8 cellular contexts compared by ENCODE assay signal in genomic region chr5:57174128-57174849, GRCh38. TPM values are rescaled to one million over a fixed set of nuclear protein-coding genes. Genes with fewer than 3 reads are reported as not detected.
A peak's percentile ranks its signal among the peaks of the same experiment; 100 is the strongest.
DNase-seq lines count a peak whose midpoint lies in the region; ATAC-seq and TF ChIP-seq lines count a peak whose summit lies in the region.

No MANE protein-coding gene starts in this region.

- peak overlapping the region; percentile 67 for H2BK15ac ChIP-seq in neuronal stem cell (ENCODE audit: low read length)

- H3K27me3 ChIP-seq in Loucy (ENCODE audit: insufficient read depth, low read length, poor library complexity, severe bottlenecking) (no peaks in the 10 kb centered on the region), foreskin keratinocyte (no peaks in the 10 kb centered on the region), neuronal stem cell (ENCODE audit: control insufficient read depth in 3 of 3, insufficient read depth in 3 of 3, low read depth in 1 of 3, low read length in 3 of 3) (no peaks in the 10 kb centered on the region)

- peak overlapping the region; percentile 99 for H3K9ac ChIP-seq in Loucy (ENCODE audit: low read depth, low read length, poor library complexity, severe bottlenecking)
- peak overlapping the region; percentile 100 for H3K9ac ChIP-seq in neuronal stem cell (ENCODE audit: low read depth, low read length, poor library complexity)

- no peak overlapping the region for H2BK12ac ChIP-seq in neuronal stem cell (ENCODE audit: low read length)

- peaks cover 58% of the 10 kb centered on the region for H3K79me2 ChIP-seq in Loucy (ENCODE audit: insufficient read depth, low read length)

- H3K36me3 Mint-ChIP-seq in activated T-helper 17 cell treated with anti-CD3 and anti-CD28 coated beads, Interleukin-2, amount 50 U/mL, for 72 hours (ENCODE audit: low read depth): peaks cover 55% of the 10 kb centered on the region

- H4K91ac ChIP-seq in neuronal stem cell (ENCODE audit: low read depth, low read length, poor library complexity): peak overlapping the region; percentile 100

- H3K36me3 ChIP-seq in Loucy (ENCODE audit: insufficient read depth, low read length) (no peaks in the 10 kb centered on the region), neuronal stem cell (replicated peaks in 1 of 2; ENCODE audit: control insufficient read depth in 2 of 2, insufficient read depth in 2 of 2, low read length in 2 of 2) (peaks cover 2 to 37% of the 10 kb centered on the region in 2 donors)

- H3K4me3 ChIP-seq in Loucy (ENCODE audit: low read length, poor library complexity, severe bottlenecking) (peak overlapping the region; percentile 96), neuronal stem cell (ENCODE audit: low read length in 2 of 2) (peak overlapping the region; percentile 98 to 99)

- H2AFZ ChIP-seq in Loucy (ENCODE audit: low read length): peak overlapping the region; percentile 95
- H2AFZ ChIP-seq in neuronal stem cell (ENCODE audit: low read length): peak overlapping the region; percentile 99

- peaks cover 31% of the 10 kb centered on the region for H3K4me1 ChIP-seq in Loucy (ENCODE audit: insufficient read depth, low read length, poor library complexity, severe bottlenecking)
- peaks cover 12% of the 10 kb centered on the region for H3K4me1 ChIP-seq in foreskin keratinocyte
- peaks cover 3 to 4% of the 10 kb centered on the region in 2 donors for H3K4me1 ChIP-seq in neuronal stem cell (ENCODE audit: control insufficient read depth in 2 of 2, insufficient read depth in 1 of 2, low read depth in 1 of 2, low read length in 2 of 2)

- H3K79me1 ChIP-seq in neuronal stem cell (ENCODE audit: low read depth, low read length): no peaks in the 10 kb centered on the region

- no peaks in the 10 kb centered on the region for H3K9me3 ChIP-seq in Loucy (ENCODE audit: insufficient read depth, low read depth, low read length)
- no peaks in the 10 kb centered on the region for H3K9me3 ChIP-seq in neuronal stem cell (replicated peaks in 1 of 2; ENCODE audit: control insufficient read depth in 2 of 2, insufficient read depth in 1 of 2, low read depth in 1 of 2, low read length in 2 of 2)

- no peaks in the 10 kb centered on the region for H3K27me3 Mint-ChIP-seq in activated T-helper 17 cell treated with anti-CD3 and anti-CD28 coated beads, Interleukin-2, amount 50 U/mL, for 72 hours

- peak overlapping the region; percentile 98 for H3K4me3 Mint-ChIP-seq in activated T-helper 17 cell treated with anti-CD3 and anti-CD28 coated beads, Interleukin-2, amount 50 U/mL, for 72 hours

- peak overlapping the region; percentile 96 for H2BK120ac ChIP-seq in neuronal stem cell (ENCODE audit: low read depth, low read length)

- H3K27ac Mint-ChIP-seq in activated T-helper 17 cell treated with anti-CD3 and anti-CD28 coated beads, Interleukin-2, amount 50 U/mL, for 72 hours: peak overlapping the region; percentile 100

- no peaks in the 10 kb centered on the region for H3K9me3 Mint-ChIP-seq in activated T-helper 17 cell treated with anti-CD3 and anti-CD28 coated beads, Interleukin-2, amount 50 U/mL, for 72 hours

- H3K4ac ChIP-seq in neuronal stem cell (ENCODE audit: low read length): peak overlapping the region; percentile 99

- no CpG with 5 or more reads among the region's 47 CpGs for WGBS in neuronal stem cell (ENCODE audit: extremely low coverage in 2 of 2, insufficient read length in 2 of 2, insufficient replicate concordance in 1 of 2), 2 donors

- peaks cover 53% of the 10 kb centered on the region for H4K20me1 ChIP-seq in Loucy (ENCODE audit: insufficient read depth, low read length, poor library complexity, severe bottlenecking)

- no peaks in the 10 kb centered on the region for H3F3A ChIP-seq in Loucy (ENCODE audit: low read depth)

- H3K4me1 Mint-ChIP-seq in activated T-helper 17 cell treated with anti-CD3 and anti-CD28 coated beads, Interleukin-2, amount 50 U/mL, for 72 hours: peaks cover 14% of the 10 kb centered on the region

- ATAC-seq in GM19452 (IDR thresholded peaks at IDR 0.05; ENCODE audit: unreplicated experiment): peak; percentile 1
- ATAC-seq in activated T-helper 17 cell treated with anti-CD3 and anti-CD28 coated beads, Interleukin-2, amount 50 U/mL, for 72 hours (replicated peaks): peak; percentile 1
- peak; percentile 2 for ATAC-seq in foreskin keratinocyte
- ATAC-seq in GM18858 (IDR thresholded peaks at IDR 0.05; ENCODE audit: unreplicated experiment): no peak

- DNase-seq in CD1c-positive myeloid dendritic cell (ENCODE audit: extremely low spot score) (peak; percentile 60), foreskin keratinocyte (peak in 1 of 2 donors; percentile 43), neuronal stem cell (ENCODE audit: low spot score) (no peak), NCI-H1436 treated with DMSO at 0.1 percent for 48 hours (lab: John Stamatoyannopoulos, UW) (no peak)

- peak overlapping the region; percentile 100 for H3K14ac ChIP-seq in neuronal stem cell (ENCODE audit: low read length)

- TF ChIP-seq CTCF in Loucy (conservative IDR thresholded peaks at IDR 0.05; ENCODE audit: low read length) (no peak), foreskin keratinocyte (conservative IDR thresholded peaks at IDR 0.05) (no peak)

- peak overlapping the region; percentile 92 for H3K4me2 ChIP-seq in Loucy (ENCODE audit: low read depth, low read length, poor library complexity, severe bottlenecking)
- H3K4me2 ChIP-seq in neuronal stem cell (ENCODE audit: insufficient read depth, low read length, poor library complexity, severe bottlenecking): peak overlapping the region; percentile 47

- peak overlapping the region; percentile 100 for H2AK5ac ChIP-seq in neuronal stem cell (ENCODE audit: low read depth, low read length)

- no peaks in the 10 kb centered on the region for H3K9me2 ChIP-seq in Loucy (replicated peaks; ENCODE audit: low read depth, low read length)

- peak overlapping the region; percentile 100 for H3K18ac ChIP-seq in neuronal stem cell (ENCODE audit: low read length)

- no peak overlapping the region for H4K8ac ChIP-seq in neuronal stem cell (ENCODE audit: low read depth, low read length)

- peak overlapping the region; percentile 100 for H2BK5ac ChIP-seq in neuronal stem cell (ENCODE audit: low read length)

- H3K23ac ChIP-seq in neuronal stem cell (ENCODE audit: low read depth, low read length, poor library complexity): peak overlapping the region; percentile 98

- peak overlapping the region; percentile 100 for H3K27ac ChIP-seq in foreskin keratinocyte
- H3K27ac ChIP-seq in neuronal stem cell (replicated peaks; ENCODE audit: low read length): peak overlapping the region; percentile 100

RNA-seq across cellular contexts. Expression of gene GPBP1, which starts 0.4 kb away (rescaled TPM):
- 100 to 1,000 TPM in 1 of 2 donors, 10 to 100 TPM in 1; 83.6 to 123 TPM for total RNA-seq in activated T-helper 17 cell treated with anti-CD3 and anti-CD28 coated beads, Interleukin-2, amount 50 U/mL, for 72 hours
- 49.5 and 53.5 TPM in 2 replicates for total RNA-seq in foreskin keratinocyte
- 24.7 and 30.2 TPM in 2 replicates for polyA plus RNA-seq in foreskin keratinocyte
- 127 TPM for polyA plus RNA-seq in neuronal stem cell (2013, experiment 1 of 2)
- polyA plus RNA-seq in neuronal stem cell (2013, experiment 2 of 2): 124 TPM
